In genomic region chr20:49656304-49656703, GRCh38 we compare ENCODE assay signal across 13 cellular contexts. TPM values are rescaled to one million over a fixed set of nuclear protein-coding genes. Genes with fewer than 3 reads are reported as not detected.
DNase-seq lines count a peak whose midpoint lies in the region; ATAC-seq and TF ChIP-seq lines count a peak whose summit lies in the region.
"Had no signal": no experiment of that assay in that cellular context is flagged by ENCODE, and none has a peak within 500 bp of the region (broad histone marks: within the 10 kb centered on the region; RNA-seq: fewer than 3 reads in every experiment).

No MANE protein-coding gene starts in this region.

- peaks cover 0 to 5% of the 10 kb centered on the region in 2 donors for H3K9me3 ChIP-seq in lung (ENCODE audit: control insufficient read depth in 2 of 2, insufficient read depth in 1 of 2, low read length in 1 of 2)
- H3K9me3 ChIP-seq: heart left ventricle had no signal

- ATAC-seq in lung (ENCODE audit: insufficient read depth, low FRiP score) (no peak), GM19328 (IDR thresholded peaks at IDR 0.05; ENCODE audit: unreplicated experiment) (no peak)
- ATAC-seq: sciatic nerve had no signal

- H3K36me3 ChIP-seq in lung (ENCODE audit: control insufficient read depth in 2 of 2, insufficient read depth in 2 of 2, low read length in 2 of 2) = peaks cover 12 to 24% of the 10 kb centered on the region in 2 donors

- no peak overlapping the region for H3K27ac ChIP-seq in lung (ENCODE audit: low read depth in 1 of 2, low read length in 1 of 2)

- WGBS in lung, 2 donors = 65 to 72% methylated on average over 7 of the region's 7 CpGs

- H3K27me3 ChIP-seq in lung (ENCODE audit: control insufficient read depth, insufficient read depth) = no peaks in the 10 kb centered on the region
- H3K27me3 ChIP-seq: heart left ventricle had no signal

- in situ Hi-C loops in astrocyte of the spinal cord (cut with HindIII; ENCODE audit: low sequenced_read_pairs) = no loop called here

- peak; percentile 14 for DNase-seq in AG08396 (ENCODE audit: low spot score)
- peak; percentile 16 for DNase-seq in NCI-H1105 (lab: John Stamatoyannopoulos, UW)
- peak; percentile 47 for DNase-seq in astrocyte of the spinal cord (ENCODE audit: low read depth, low spot score)
- peak; percentile 56 for DNase-seq in lung (ENCODE audit: low spot score)
- no peak for DNase-seq in NCI-H446 treated with DMSO at 0.1 percent for 48 hours (lab: John Stamatoyannopoulos, UW)
- no peak for DNase-seq in SIG-M5 treated with dmso at 0.1 percent for 504 hours (lab: John Stamatoyannopoulos, UW; ENCODE audit: unreplicated experiment)
- no peak for DNase-seq in GM20000 (ENCODE audit: low spot score)
- DNase-seq: dermis blood vessel endothelial cell, EL, heart left ventricle, NCI-H1417 treated with DMSO at 0.1 percent for 48 hours had no signal

- H3K4me3 ChIP-seq in astrocyte of the spinal cord (ENCODE audit: low read depth, low read length) = no peak overlapping the region
- no peak overlapping the region for H3K4me3 ChIP-seq in lung
- H3K4me3 ChIP-seq: heart left ventricle had no signal

- TF ChIP-seq CTCF in astrocyte of the spinal cord (IDR thresholded peaks at IDR 0.05; ENCODE audit: low read depth, low read length) (no peak), lung (IDR thresholded peaks at IDR 0.05; ENCODE audit: control extremely low read depth, extremely low read depth) (no peak), GM20000 (IDR thresholded peaks at IDR 0.05; ENCODE audit: extremely low read depth, missing control alignments) (no peak)

- peaks cover 11 to 28% of the 10 kb centered on the region in 2 donors for H3K4me1 ChIP-seq in lung (ENCODE audit: control insufficient read depth in 2 of 2, insufficient read depth in 2 of 2, low read length in 2 of 2)

RNA-seq across cellular contexts. Expression of gene B4GALT5, which starts 57.4 kb away (rescaled TPM):
- 10 to 100 TPM; 40.1 to 43.7 TPM for total RNA-seq in lung
- polyA plus RNA-seq in lung = 10 to 100 TPM; 13.9 to 56.7 TPM

Comparison
In these comparisons a context has a peak if more than half of its experiments do, and no peak if none do; other contexts are left out.
1. DNase-seq: peak in AG08396 (single experiment), NCI-H1105 (single experiment), astrocyte of the spinal cord (single experiment) and lung (single experiment); none in NCI-H446 treated with DMSO at 0.1 percent for 48 hours (single experiment), SIG-M5 treated with dmso at 0.1 percent for 504 hours (single experiment) and GM20000 (single experiment).